In the genomic region with DNA sequence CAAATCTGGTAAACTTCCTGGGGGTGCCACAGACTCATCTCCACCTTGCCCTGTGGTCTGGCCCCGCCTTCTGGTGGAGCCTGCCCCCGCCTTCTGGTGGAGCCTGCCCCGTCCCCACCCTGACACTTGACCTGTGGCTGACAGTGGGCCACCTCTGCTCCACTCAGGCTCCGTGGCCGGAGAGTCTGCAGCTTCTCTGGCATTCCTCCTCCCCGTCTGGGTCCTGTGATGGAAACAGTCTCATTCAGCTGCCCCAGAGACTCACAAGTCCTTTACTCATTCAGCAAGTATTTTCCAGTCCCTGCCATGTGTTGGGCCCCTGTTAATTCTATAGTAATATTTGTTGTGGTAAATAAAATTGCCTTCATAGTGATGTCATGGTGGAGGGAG, we compare ENCODE assay signal across 18 cellular contexts.
A peak's percentile ranks its signal among the peaks of the same experiment; 100 is the strongest.
DNase-seq lines count a peak whose midpoint lies in the region; ATAC-seq and TF ChIP-seq lines count a peak whose summit lies in the region.
"Had no signal": no experiment of that assay in that cellular context is flagged by ENCODE, and none has a peak within 500 bp of the region (broad histone marks: within the 10 kb centered on the region; RNA-seq: fewer than 3 reads in every experiment).

No MANE protein-coding gene starts in this region.

- no peaks in the 10 kb centered on the region for H3K9me3 ChIP-seq in subcutaneous abdominal adipose tissue (ENCODE audit: control insufficient read depth in 5 of 5, low read length in 5 of 5)
- H3K9me3 ChIP-seq: MG63, transverse colon had no signal

- peak; percentile 7 for DNase-seq in GOT3 (lab: John Stamatoyannopoulos, UW)
- peak; percentile 6 for DNase-seq in astrocyte of the spinal cord (ENCODE audit: low read depth, low spot score)
- peak; percentile 55 for DNase-seq in iris pigment epithelial cell (ENCODE audit: low read depth)
- no peak for DNase-seq in NCI-H187 (lab: John Stamatoyannopoulos, UW)
- DNase-seq: AML-193; DND-41; MG63; NCI-H1436; NCI-H2171; NCI-H748 treated with DMSO at 0.1 percent for 48 hours; Right ventricle myocardium superior; small intestine; stimulated activated CD4-positive, alpha-beta T cell treated with anti-CD3 and anti-CD28 coated beads, Interleukin-2, amount 100 ng/mL, for 48 hours; transverse colon had no signal

- peaks cover 0 to 10% (median 6%) of the 10 kb centered on the region in 5 donors for H3K36me3 ChIP-seq in subcutaneous abdominal adipose tissue (ENCODE audit: control insufficient read depth in 5 of 5, insufficient read depth in 5 of 5, low read length in 5 of 5)
- H3K36me3 ChIP-seq: MG63, transverse colon had no signal

- H3K4me1 ChIP-seq in subcutaneous abdominal adipose tissue (ENCODE audit: control insufficient read depth in 5 of 5, insufficient read depth in 5 of 5, low read length in 5 of 5), result peaks cover 0 to 16% (median 5%) of the 10 kb centered on the region in 5 donors
- H3K4me1 ChIP-seq: transverse colon had no signal

- no peak for ATAC-seq in GM18498 (IDR thresholded peaks at IDR 0.05; ENCODE audit: unreplicated experiment)
- ATAC-seq in HG03469 (IDR thresholded peaks at IDR 0.05; ENCODE audit: unreplicated experiment), result no peak

- no peak overlapping the region for H3K4me3 ChIP-seq in astrocyte of the spinal cord (ENCODE audit: low read depth, low read length)
- no peak overlapping the region for H3K4me3 ChIP-seq in subcutaneous abdominal adipose tissue (ENCODE audit: low read depth in 1 of 5, low read length in 5 of 5)
- H3K4me3 ChIP-seq: MG63, transverse colon had no signal

- in situ Hi-C loops in astrocyte of the spinal cord (cut with HindIII; ENCODE audit: low sequenced_read_pairs), result no loop called here

- peak overlapping the region; percentile 37 for H3K27ac ChIP-seq in subcutaneous abdominal adipose tissue (ENCODE audit: low read depth, low read length)
- H3K27ac ChIP-seq: HL-60, transverse colon had no signal

- no peak for TF ChIP-seq CTCF in astrocyte of the spinal cord (IDR thresholded peaks at IDR 0.05; ENCODE audit: low read depth, low read length)

- no peak overlapping the region for H3K9ac ChIP-seq in subcutaneous abdominal adipose tissue (ENCODE audit: low read length in 5 of 5)

- no peaks in the 10 kb centered on the region for H3K27me3 ChIP-seq in subcutaneous abdominal adipose tissue (ENCODE audit: control insufficient read depth in 5 of 5, insufficient read depth in 4 of 5, low read length in 5 of 5)
- H3K27me3 ChIP-seq: MG63 had no signal

Comparison
In these comparisons a context has a peak if more than half of its experiments do, and no peak if none do; other contexts are left out.
1. DNase-seq: peak in GOT3 (single experiment), astrocyte of the spinal cord (single experiment) and iris pigment epithelial cell (single experiment); none in NCI-H187 (0 of 2).